In genomic region chr9:110257097-110257955, GRCh38 we compare ENCODE assay signal across 8 cellular contexts. TPM values are rescaled to one million over a fixed set of nuclear protein-coding genes. Genes with fewer than 3 reads are reported as not detected.
DNase-seq lines count a peak whose midpoint lies in the region; ATAC-seq and TF ChIP-seq lines count a peak whose summit lies in the region.

No MANE protein-coding gene starts in this region.

- no peaks in the 10 kb centered on the region for H3K27me3 ChIP-seq in Caco-2 (replicated peaks; ENCODE audit: control insufficient read depth, insufficient read depth, low read length)
- no peaks in the 10 kb centered on the region for H3K27me3 ChIP-seq in NT2/D1 (ENCODE audit: insufficient read depth, insufficient read length)
- H3K27me3 ChIP-seq in kidney epithelial cell (ENCODE audit: control insufficient read depth, insufficient read depth, low read length): no peaks in the 10 kb centered on the region

- no peaks in the 10 kb centered on the region for H3K27me3 Mint-ChIP-seq in Caco-2 (ENCODE audit: insufficient read depth, unreplicated experiment)
- H3K27me3 Mint-ChIP-seq in MCF 10A (ENCODE audit: insufficient read depth, unreplicated experiment): no peaks in the 10 kb centered on the region

- peak in 1 of 2 experiments; percentile 43 for DNase-seq in Caco-2
- DNase-seq in NT2/D1 (ENCODE audit: low read depth, low spot score): peak; percentile 15
- peak; percentile 32 for DNase-seq in MCF 10A (ENCODE audit: unreplicated experiment)
- DNase-seq in kidney epithelial cell (ENCODE audit: low read depth): no peak
- DNase-seq in stimulated activated CD4-positive, alpha-beta T cell treated with anti-CD3 and anti-CD28 coated beads, Interleukin-4, amount 100 ng/mL, for 24 hours: peak; percentile 20

- peaks cover 33% of the 10 kb centered on the region for H3K4me1 ChIP-seq in Caco-2
- no peaks in the 10 kb centered on the region for H3K4me1 ChIP-seq in NT2/D1 (ENCODE audit: insufficient read depth, insufficient read length)

- peak; percentile 7 for ATAC-seq in GM21526 (IDR thresholded peaks at IDR 0.05; ENCODE audit: low FRiP score, unreplicated experiment)
- ATAC-seq in HG03565 (IDR thresholded peaks at IDR 0.05; ENCODE audit: unreplicated experiment): no peak
- ATAC-seq in HG03097 (IDR thresholded peaks at IDR 0.05; ENCODE audit: low FRiP score, unreplicated experiment): no peak

- no peaks in the 10 kb centered on the region for H3K9me3 Mint-ChIP-seq in Caco-2 (ENCODE audit: unreplicated experiment)
- no peaks in the 10 kb centered on the region for H3K9me3 Mint-ChIP-seq in MCF 10A (ENCODE audit: unreplicated experiment)

- H3K27ac Mint-ChIP-seq in Caco-2 (ENCODE audit: unreplicated experiment): peak overlapping the region; percentile 99
- peak overlapping the region; percentile 92 for H3K27ac Mint-ChIP-seq in MCF 10A (ENCODE audit: low read depth, unreplicated experiment)

- H3K36me3 Mint-ChIP-seq in Caco-2 (ENCODE audit: insufficient read depth, unreplicated experiment) (peaks cover 36% of the 10 kb centered on the region), MCF 10A (ENCODE audit: insufficient read depth, unreplicated experiment) (peaks cover 16% of the 10 kb centered on the region)

- intact Hi-C loops in Caco-2 (cut with micrococcal nuclease; ENCODE audit: unreplicated experiment): loop anchor here (2.0 to 5.0 kb wide), 4 partner anchors 25 to 85 kb away; no protein-coding TSS in a partner anchor
- intact Hi-C loops in MCF 10A (cut with micrococcal nuclease): loop anchor here (2.0 to 10.0 kb wide), 4 partner anchors 77 to 327 kb away; no protein-coding TSS in a partner anchor

- H3K4me3 ChIP-seq in Caco-2 (ENCODE audit: low read depth, low read length): peak overlapping the region; percentile 96
- peak overlapping the region; percentile 95 for H3K4me3 ChIP-seq in NT2/D1 (ENCODE audit: insufficient read length, low read depth)
- peak overlapping the region; percentile 96 for H3K4me3 ChIP-seq in kidney epithelial cell (ENCODE audit: low read depth, low read length)

- H3K4me1 Mint-ChIP-seq in Caco-2 (ENCODE audit: low read depth, unreplicated experiment) (peaks cover 26% of the 10 kb centered on the region), MCF 10A (ENCODE audit: insufficient read depth, unreplicated experiment) (peaks cover 40% of the 10 kb centered on the region)

- no peak for TF ChIP-seq CTCF in Caco-2 (IDR thresholded peaks at IDR 0.05; ENCODE audit: insufficient read depth in 1 of 2, low read depth in 1 of 2, low read length in 1 of 2, severe bottlenecking in 1 of 2, unreplicated experiment in 1 of 2)
- TF ChIP-seq CTCF in MCF 10A (IDR thresholded peaks at IDR 0.05; ENCODE audit: unreplicated experiment): no peak
- TF ChIP-seq CTCF in kidney epithelial cell (IDR thresholded peaks at IDR 0.05; ENCODE audit: insufficient read depth, low read length, poor library complexity, severe bottlenecking): no peak

- BruUV-seq in Caco-2 (replicated peaks; lab: Mats Ljungman, UMichigan): TSS peak; percentile 62
- BruUV-seq in MCF 10A (replicated peaks; lab: Mats Ljungman, UMichigan): TSS peak; percentile 80

- H3K4me3 Mint-ChIP-seq in Caco-2 (ENCODE audit: unreplicated experiment) (peak overlapping the region; percentile 98), MCF 10A (ENCODE audit: unreplicated experiment) (peak overlapping the region; percentile 91)

- CTCF ChIA-PET in Caco-2 (lab: Charles Lee): interaction anchor here (0.6 to 1.2 kb wide), 3 partner anchors 68 to 74 kb away, joined by 4 to 6 read pairs (median 5); no protein-coding TSS in a partner anchor
- CTCF ChIA-PET in MCF 10A (lab: Yijun Ruan, JAX): interaction anchor here (0.6 to 3.1 kb wide), 12 partner anchors 12 to 1098 kb away, joined by 3 to 15 read pairs (median 4); no protein-coding TSS in a partner anchor

- peak overlapping the region; percentile 76 for H3K9ac ChIP-seq in NT2/D1 (ENCODE audit: insufficient read length, low read depth)

- H3K9me3 ChIP-seq in Caco-2 (no peaks in the 10 kb centered on the region), NT2/D1 (ENCODE audit: insufficient read depth, low read length) (no peaks in the 10 kb centered on the region)

- H3K36me3 ChIP-seq in Caco-2 (ENCODE audit: control insufficient read depth, insufficient read depth, low read length) (no peaks in the 10 kb centered on the region), NT2/D1 (ENCODE audit: insufficient read depth, insufficient read length, low read length) (peaks cover 7% of the 10 kb centered on the region), kidney epithelial cell (ENCODE audit: control insufficient read depth, insufficient read depth, low read length) (no peaks in the 10 kb centered on the region)

- POLR2A ChIA-PET in Caco-2 (lab: Charles Lee): interaction anchor here (0.6 to 1.2 kb wide), 12 partner anchors 12 to 366 kb away, joined by 3 to 20 read pairs (median 5); no protein-coding TSS in a partner anchor
- POLR2A ChIA-PET in MCF 10A (lab: Yijun Ruan, JAX): interaction anchor here (0.5 to 5.1 kb wide), 43 partner anchors 13 to 1245 kb away, joined by 3 to 155 read pairs (median 4); partner anchors contain the start of genes SVEP1 and TXNDC8

RNA-seq across cellular contexts. Expression of gene TXN, which starts 1.0 kb away (rescaled TPM):
- 446 and 476 TPM in 2 replicates for total RNA-seq in Caco-2 (2022)
- 349 TPM in 2 replicates for total RNA-seq in MCF 10A (2022)
- 271 and 321 TPM in 2 replicates for total RNA-seq in kidney epithelial cell

RNA-seq across cellular contexts. Expression of gene C9orf152, which starts 49.4 kb away (rescaled TPM):
- total RNA-seq in Caco-2 (2022) (0.36 and 0.42 TPM in 2 replicates), MCF 10A (2022) (not detected in 2 replicates), kidney epithelial cell (not detected in 2 replicates)
